Comparison of ENCODE assay signal across 1 cellular context in genomic region chr1:66503841-66504470, GRCh38.
TF ChIP-seq lines count a peak whose summit lies in the region.

No MANE protein-coding gene starts in this region.

TF ChIP-seq in HepG2, 621 proteins besides CTCF, POLR2A, EP300 and RAD21:
- TF ChIP-seq ZNF441 (CRISPR knock-in tag; IDR thresholded peaks at IDR 0.05; ENCODE audit: borderline replicate concordance) (no peak), POGK (CRISPR knock-in tag; conservative IDR thresholded peaks at IDR 0.05) (no peak), NFYC (CRISPR knock-in tag; IDR thresholded peaks at IDR 0.05) (no peak), ZNF552 (CRISPR knock-in tag; IDR thresholded peaks at IDR 0.05; ENCODE audit: borderline replicate concordance) (no peak), EZH2 (conservative IDR thresholded peaks at IDR 0.05; ENCODE audit: low read depth, low read length) (no peak), SMC3 (IDR thresholded peaks at IDR 0.05; ENCODE audit: low read length) (peak; percentile 59; the same call in 1 of the 2 replicates), STAG1 (CRISPR knock-in tag; IDR thresholded peaks at IDR 0.05) (peak; percentile 55)
TF ChIP-seq in HepG2: peak in this region for 2.
